13 cellular contexts compared by ENCODE assay signal in genomic region chr6:100446922-100447899, GRCh38. TPM values are rescaled to one million over a fixed set of nuclear protein-coding genes. Genes with fewer than 3 reads are reported as not detected.
DNase-seq lines count a peak whose midpoint lies in the region; ATAC-seq and TF ChIP-seq lines count a peak whose summit lies in the region.
"Had no signal": no experiment of that assay in that cellular context is flagged by ENCODE, and none has a peak within 500 bp of the region (broad histone marks: within the 10 kb centered on the region; RNA-seq: fewer than 3 reads in every experiment).

No MANE protein-coding gene starts in this region.

- H3K4me1 Mint-ChIP-seq in CD4-positive, CD25-positive, alpha-beta regulatory T cell = peaks cover 0 to 20% (median under 1%) of the 10 kb centered on the region in 4 donors

- H3K4me3 ChIP-seq in CD4-positive, CD25-positive, alpha-beta regulatory T cell (ENCODE audit: low read depth, low read length) = peak overlapping the region; percentile 40
- H3K4me3 ChIP-seq in HFF-Myc (replicated peaks; ENCODE audit: low read depth, low read length) (peak overlapping the region; percentile 49), cardiac fibroblast (replicated peaks in 1 of 2; ENCODE audit: low read depth in 2 of 2, low read length in 2 of 2) (no peak overlapping the region), neural cell (ENCODE audit: low read length) (no peak overlapping the region), BE2C (ENCODE audit: low read depth, low read length) (no peak overlapping the region)
- H3K4me3 ChIP-seq: PC-9 had no signal

- H3K79me2 ChIP-seq in neural cell (replicated peaks; ENCODE audit: insufficient read depth, low read length) = no peaks in the 10 kb centered on the region

- no peak overlapping the region for H3K9ac ChIP-seq in neural cell (ENCODE audit: low read length)

- H4K20me1 ChIP-seq in neural cell (ENCODE audit: insufficient read depth) = no peaks in the 10 kb centered on the region

- peaks cover 0 to 7% (median 0%) of the 10 kb centered on the region in 7 donors for H3K9me3 Mint-ChIP-seq in CD4-positive, CD25-positive, alpha-beta regulatory T cell
- H3K9me3 Mint-ChIP-seq: T-cell had no signal

- H3K9me3 ChIP-seq in CD4-positive, CD25-positive, alpha-beta regulatory T cell (ENCODE audit: control insufficient read depth in 2 of 2, low read length in 2 of 2) = no peaks in the 10 kb centered on the region
- H3K9me3 ChIP-seq in neural cell (ENCODE audit: low read length) (no peaks in the 10 kb centered on the region), BE2C (no peaks in the 10 kb centered on the region)

- ATAC-seq in CD4-positive, CD25-positive, alpha-beta regulatory T cell (ENCODE audit: low read depth in 2 of 2) = no peak
- no peak for ATAC-seq in GM21528 (IDR thresholded peaks at IDR 0.05; ENCODE audit: low FRiP score, unreplicated experiment)
- ATAC-seq: T-cell had no signal

- no peak for TF ChIP-seq EP300 in neural cell (conservative IDR thresholded peaks at IDR 0.05; ENCODE audit: poor library complexity, severe bottlenecking)

- H3K36me3 ChIP-seq in CD4-positive, CD25-positive, alpha-beta regulatory T cell (ENCODE audit: control insufficient read depth, insufficient read depth, low read length) = no peaks in the 10 kb centered on the region
- H3K36me3 ChIP-seq in neural cell (ENCODE audit: insufficient read depth, low read length) (no peaks in the 10 kb centered on the region), BE2C (no peaks in the 10 kb centered on the region)

- H3K36me3 Mint-ChIP-seq in CD4-positive, CD25-positive, alpha-beta regulatory T cell = no peaks in the 10 kb centered on the region
- H3K36me3 Mint-ChIP-seq: T-cell had no signal

- no peak for DNase-seq in CD4-positive, CD25-positive, alpha-beta regulatory T cell
- no peak for DNase-seq in HFF-Myc (ENCODE audit: extremely low read depth, low read depth)
- DNase-seq in cardiac fibroblast (ENCODE audit: low read depth in 2 of 2) = peak; percentile 24 to 27
- DNase-seq in HuH-7 (ENCODE audit: low spot score) = no peak
- DNase-seq in ureter (ENCODE audit: low spot score) = no peak
- no peak for DNase-seq in BE2C
- DNase-seq: NCI-H345, PC-9, T-cell had no signal

- no peak for TF ChIP-seq RAD21 in neural cell (conservative IDR thresholded peaks at IDR 0.05)

- H3K27me3 ChIP-seq in CD4-positive, CD25-positive, alpha-beta regulatory T cell (ENCODE audit: control insufficient read depth, insufficient read depth, low read length) = peaks cover 68% of the 10 kb centered on the region
- H3K27me3 ChIP-seq in neural cell (ENCODE audit: insufficient read depth, low read depth, low read length) (peaks cover 97% of the 10 kb centered on the region), BE2C (peaks cover 99% of the 10 kb centered on the region)

- H3K4me2 ChIP-seq in neural cell (ENCODE audit: low read length) = no peak overlapping the region
- H3K4me2 ChIP-seq: PC-9 had no signal

- H2AFZ ChIP-seq in neural cell (ENCODE audit: low read depth, low read length) = no peak overlapping the region
- H2AFZ ChIP-seq: PC-9 had no signal

- no peaks in the 10 kb centered on the region for H3K9me2 ChIP-seq in neural cell (ENCODE audit: insufficient read depth, low read length)

- H3K27me3 Mint-ChIP-seq in CD4-positive, CD25-positive, alpha-beta regulatory T cell = peaks cover 65% of the 10 kb centered on the region

- no peaks in the 10 kb centered on the region for H3F3A ChIP-seq in neural cell (ENCODE audit: insufficient read depth, low read length, poor library complexity, severe bottlenecking)

- peaks cover 10% of the 10 kb centered on the region for H3K4me1 ChIP-seq in CD4-positive, CD25-positive, alpha-beta regulatory T cell (ENCODE audit: control insufficient read depth, insufficient read depth, low read length, poor library complexity, severe bottlenecking)
- H3K4me1 ChIP-seq in BE2C = no peaks in the 10 kb centered on the region

- no peak overlapping the region for H3K27ac ChIP-seq in CD4-positive, CD25-positive, alpha-beta regulatory T cell (ENCODE audit: insufficient read depth, low read length, poor library complexity, severe bottlenecking)
- H3K27ac ChIP-seq in neural cell (ENCODE audit: low read length) = no peak overlapping the region
- H3K27ac ChIP-seq: epithelial cell of prostate, PC-9, skin epidermis had no signal

- H3K27ac Mint-ChIP-seq in CD4-positive, CD25-positive, alpha-beta regulatory T cell = no peak overlapping the region

- peak overlapping the region in 2 of 4 donors; percentile 34 to 48 for H3K4me3 Mint-ChIP-seq in CD4-positive, CD25-positive, alpha-beta regulatory T cell
- H3K4me3 Mint-ChIP-seq: T-cell had no signal

- TF ChIP-seq CTCF in HFF-Myc (IDR thresholded peaks at IDR 0.05; ENCODE audit: low read depth, low read length, missing control alignments) (no peak), cardiac fibroblast (IDR thresholded peaks at IDR 0.05; ENCODE audit: low read depth, low read length) (no peak), neural cell (IDR thresholded peaks at IDR 0.05; ENCODE audit: poor library complexity, severe bottlenecking) (no peak), BE2C (IDR thresholded peaks at IDR 0.05; ENCODE audit: low read depth, low read length) (no peak)

TF ChIP-seq in neural cell, 6 proteins besides CTCF, POLR2A, EP300 and RAD21:
- TF ChIP-seq POLR2AphosphoS5 (IDR thresholded peaks at IDR 0.05) = peak; percentile 38
- TF ChIP-seq MXI1 (conservative IDR thresholded peaks at IDR 0.05; ENCODE audit: poor library complexity, severe bottlenecking) = no peak
- TF ChIP-seq TAF1 (IDR thresholded peaks at IDR 0.05; ENCODE audit: low read depth) = no peak
- TF ChIP-seq REST (IDR thresholded peaks at IDR 0.05; ENCODE audit: borderline replicate concordance) = no peak

RNA-seq across cellular contexts. Expression of gene SIM1, which starts 17.5 kb away (rescaled TPM):
- 0.64 TPM for total RNA-seq in CD4-positive, CD25-positive, alpha-beta regulatory T cell
- under 1 TPM in 2 of 4 donors, not detected in 2; 0.39 to 0.51 TPM for polyA plus RNA-seq in CD4-positive, CD25-positive, alpha-beta regulatory T cell
- not detected in 2 replicates for polyA plus RNA-seq in neural cell
- not detected in 2 replicates for polyA minus RNA-seq in neural cell
- 5.3 TPM for total RNA-seq in ureter
- not detected for polyA plus RNA-seq in BE2C (2012; ENCODE audit: insufficient read depth, insufficient read length, low read depth)
- total RNA-seq: T-cell had no signal

Comparison
In these comparisons a context has a peak if more than half of its experiments do, and no peak if none do; other contexts are left out.
1. DNase-seq: peak in cardiac fibroblast (2 of 2); none in CD4-positive, CD25-positive, alpha-beta regulatory T cell (0 of 3), HFF-Myc (single experiment), HuH-7 (single experiment), ureter (single experiment) and BE2C (single experiment).
2. H3K4me3 ChIP-seq: peak in CD4-positive, CD25-positive, alpha-beta regulatory T cell (single experiment) and HFF-Myc (single experiment); none in cardiac fibroblast (0 of 2), neural cell (single experiment) and BE2C (single experiment).